1 cellular context compared by ENCODE assay signal in genomic region chr10:100182281-100182680, GRCh38.
TF ChIP-seq lines count a peak whose summit lies in the region.

No MANE protein-coding gene starts in this region.

TF ChIP-seq in SK-N-SH, 30 proteins besides CTCF, POLR2A, EP300 and RAD21 (continued from another document):
- TF ChIP-seq RXRA (IDR thresholded peaks at IDR 0.05; ENCODE audit: borderline replicate concordance, low read depth), result no peak
